Comparison of ENCODE assay signal across 11 cellular contexts in genomic region chr4:102819588-102820365, GRCh38. TPM values are rescaled to one million over a fixed set of nuclear protein-coding genes. Genes with fewer than 3 reads are reported as not detected.
DNase-seq lines count a peak whose midpoint lies in the region; ATAC-seq, FAIRE-seq and TF ChIP-seq lines count a peak whose summit lies in the region.
"Had no signal": no experiment of that assay in that cellular context is flagged by ENCODE, and none has a peak within 500 bp of the region (broad histone marks: within the 10 kb centered on the region; RNA-seq: fewer than 3 reads in every experiment).

No MANE protein-coding gene starts in this region.

- no peak for TF ChIP-seq POLR2A in H54 (IDR thresholded peaks at IDR 0.05; ENCODE audit: low read depth, low read length)

- H3K9me3 Mint-ChIP-seq in endodermal cell: no peaks in the 10 kb centered on the region

- H3K9ac ChIP-seq in endodermal cell (ENCODE audit: extremely low read depth, low read length, poor library complexity, severe bottlenecking): no peak overlapping the region

- H3K27ac ChIP-seq in endodermal cell (ENCODE audit: low read depth, low read length): no peak overlapping the region
- peak overlapping the region; percentile 52 for H3K27ac ChIP-seq in osteoblast (ENCODE audit: low read depth, low read length)

- peaks cover 4% of the 10 kb centered on the region for H3K4me1 ChIP-seq in endodermal cell (ENCODE audit: control insufficient read depth, insufficient read depth, low read length)
- H3K4me1 ChIP-seq in osteoblast (ENCODE audit: insufficient read depth, low read length): peaks cover 92% of the 10 kb centered on the region

- FAIRE-seq in H54 (lab: Jason Lieb, UNC): peak; percentile 33

- H3K36me3 Mint-ChIP-seq in endodermal cell (ENCODE audit: low read depth): peaks cover 38% of the 10 kb centered on the region

- 97 to 100% methylated on average over 3 to 8 of the region's 8 CpGs for WGBS in endodermal cell (ENCODE audit: insufficient coverage in 1 of 2, insufficient read length in 1 of 2), 2 experiments

- H4K20me1 ChIP-seq in osteoblast (ENCODE audit: insufficient read depth, low read length): peaks cover 94% of the 10 kb centered on the region

- H3K9me3 ChIP-seq in endodermal cell (ENCODE audit: control insufficient read depth, low read length) (no peaks in the 10 kb centered on the region), osteoblast (ENCODE audit: low read depth, low read length) (no peaks in the 10 kb centered on the region)
- H3K9me3 ChIP-seq: tibial nerve had no signal

- no peak for DNase-seq in H54 (ENCODE audit: insufficient read length, low spot score)
- peak; percentile 15 for DNase-seq in T-helper 9 cell
- DNase-seq in endodermal cell: no peak
- DNase-seq in osteoblast (ENCODE audit: insufficient read length, low spot score, missing footprints): peak; percentile 8
- no peak for DNase-seq in NCI-H774 (lab: John Stamatoyannopoulos, UW)
- no peak for DNase-seq in NCI-H345 (lab: John Stamatoyannopoulos, UW)
- no peak for DNase-seq in nucleus accumbens (lab: John Stamatoyannopoulos, UW)
- DNase-seq: amygdala; stimulated activated CD4-positive, alpha-beta T cell treated with anti-CD3 and anti-CD28 coated beads, Interleukin-12 subunit alpha, Interleukin-12 subunit beta, amount 100 ng/mL, for 4 hours had no signal

- H3K4me2 ChIP-seq in osteoblast (ENCODE audit: insufficient read depth, low read length): peak overlapping the region; percentile 42

- H3K27me3 ChIP-seq in endodermal cell (ENCODE audit: control insufficient read depth, insufficient read depth, low read length, poor library complexity, severe bottlenecking): no peaks in the 10 kb centered on the region
- no peaks in the 10 kb centered on the region for H3K27me3 ChIP-seq in osteoblast (ENCODE audit: insufficient read depth, low read length)
- H3K27me3 ChIP-seq: tibial nerve had no signal

- no peak for ATAC-seq in HG02973 (IDR thresholded peaks at IDR 0.05; ENCODE audit: unreplicated experiment)

- H3K4me3 Mint-ChIP-seq in endodermal cell: no peak overlapping the region

- H3K4me1 Mint-ChIP-seq in endodermal cell: peaks cover 47% of the 10 kb centered on the region

- no peak overlapping the region for H2AFZ ChIP-seq in osteoblast (ENCODE audit: low read length)

- H3K4me3 ChIP-seq in endodermal cell (ENCODE audit: low read length) (peak overlapping the region; percentile 28), osteoblast (ENCODE audit: insufficient read depth, low read length) (no peak overlapping the region)
- H3K4me3 ChIP-seq: tibial nerve had no signal

- peaks cover 100% of the 10 kb centered on the region for H3K79me2 ChIP-seq in osteoblast (ENCODE audit: insufficient read depth, low read length)

- H3K27ac Mint-ChIP-seq in endodermal cell: no peak overlapping the region

- TF ChIP-seq CTCF in endodermal cell (conservative IDR thresholded peaks at IDR 0.05): no peak
- TF ChIP-seq CTCF in osteoblast (IDR thresholded peaks at IDR 0.05; ENCODE audit: extremely low read depth, low read depth, low read length): no peak

- H3K36me3 ChIP-seq in endodermal cell (ENCODE audit: control insufficient read depth, insufficient read depth, low read length) (peaks cover 80% of the 10 kb centered on the region), osteoblast (ENCODE audit: insufficient read depth, low read length) (peaks cover 13% of the 10 kb centered on the region)
- H3K36me3 ChIP-seq: tibial nerve had no signal

- no peaks in the 10 kb centered on the region for H3K27me3 Mint-ChIP-seq in endodermal cell (ENCODE audit: insufficient read depth)

RNA-seq across cellular contexts. Expression of gene UBE2D3, which starts 7.6 kb away (rescaled TPM):
- total RNA-seq in endodermal cell: 100 to 1,000 TPM; 283 to 310 TPM
- polyA plus RNA-seq in endodermal cell (2013, experiment 1 of 2): 349 TPM
- polyA plus RNA-seq in endodermal cell (2013, experiment 2 of 2): 290 TPM
- total RNA-seq in osteoblast: 390 and 426 TPM in 2 replicates

RNA-seq across cellular contexts. Expression of gene CISD2, which starts 49.0 kb away (rescaled TPM):
- total RNA-seq in endodermal cell: 10 to 100 TPM; 36.9 to 38.5 TPM
- 50.0 TPM for polyA plus RNA-seq in endodermal cell (2013, experiment 1 of 2)
- polyA plus RNA-seq in endodermal cell (2013, experiment 2 of 2): 54.6 TPM
- 25.6 and 26.4 TPM in 2 replicates for total RNA-seq in osteoblast

RNA-seq across cellular contexts. Expression of gene MANBA, which starts 59.0 kb away (rescaled TPM):
- total RNA-seq in endodermal cell: 10 to 100 TPM; 30.4 to 32.0 TPM
- polyA plus RNA-seq in endodermal cell (2013, experiment 1 of 2): 17.3 TPM
- 14.6 TPM for polyA plus RNA-seq in endodermal cell (2013, experiment 2 of 2)
- 64.1 and 71.9 TPM in 2 replicates for total RNA-seq in osteoblast

Comparison
In these comparisons a context has a peak if more than half of its experiments do, and no peak if none do; other contexts are left out.
1. DNase-seq: peak in T-helper 9 cell (single experiment) and osteoblast (single experiment); none in H54 (single experiment), endodermal cell (single experiment), NCI-H774 (single experiment), NCI-H345 (single experiment) and nucleus accumbens (0 of 56).